In the genomic region with DNA sequence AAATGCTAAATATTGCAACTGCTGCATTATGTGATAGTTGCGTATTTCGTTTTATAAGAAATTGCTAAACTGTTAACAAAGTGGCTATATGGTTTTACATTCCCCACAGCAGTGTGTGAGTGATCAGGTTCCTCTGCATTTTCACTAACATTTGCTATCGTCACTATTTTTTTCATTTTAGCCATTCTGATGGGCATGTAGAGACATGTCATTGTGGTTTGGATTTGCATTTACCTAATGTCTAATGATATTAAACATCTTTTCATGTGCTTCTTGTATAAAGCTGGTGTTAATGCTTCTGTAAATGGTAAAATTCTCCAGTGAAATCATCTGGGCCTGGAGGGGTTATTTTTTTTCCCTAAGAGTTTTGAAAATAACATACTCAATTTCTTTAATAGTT, we compare ENCODE assay signal across 17 cellular contexts.
A peak's percentile ranks its signal among the peaks of the same experiment; 100 is the strongest.
DNase-seq lines count a peak whose midpoint lies in the region; ATAC-seq, FAIRE-seq and TF ChIP-seq lines count a peak whose summit lies in the region.
"Had no signal": no experiment of that assay in that cellular context is flagged by ENCODE, and none has a peak within 500 bp of the region (broad histone marks: within the 10 kb centered on the region; RNA-seq: fewer than 3 reads in every experiment).

No MANE protein-coding gene starts in this region.

- no peak for ATAC-seq in PC-3
- ATAC-seq in GM18858 (IDR thresholded peaks at IDR 0.05; ENCODE audit: unreplicated experiment), result no peak
- ATAC-seq: Right ventricle myocardium inferior had no signal

- no peaks in the 10 kb centered on the region for H3F3A ChIP-seq in PC-3 (ENCODE audit: low read length, unreplicated experiment)

- no peaks in the 10 kb centered on the region for H3K27me3 Mint-ChIP-seq in activated T-helper 2 cell treated with anti-CD3 and anti-CD28 coated beads, Interferon-gamma antibody, Interleukin-2, Interleukin-4, amounts not matched to agents 10 μg/mL and 5 μg/mL and 100 μg/mL, durations not matched to agents 14 hours and 24 hours and 36 hours (ENCODE audit: low read depth)
- H3K27me3 Mint-ChIP-seq: CD4-positive, CD25-positive, alpha-beta regulatory T cell had no signal

- peaks cover 2% of the 10 kb centered on the region for H3K4me1 Mint-ChIP-seq in activated T-helper 2 cell treated with anti-CD3 and anti-CD28 coated beads, Interferon-gamma antibody, Interleukin-2, Interleukin-4, amounts not matched to agents 10 μg/mL and 5 μg/mL and 100 μg/mL, durations not matched to agents 14 hours and 24 hours and 36 hours (ENCODE audit: low read depth)

- H3K27me3 ChIP-seq in HUES48 (ENCODE audit: control insufficient read depth, insufficient read depth, low read length) (no peaks in the 10 kb centered on the region), mammary epithelial cell (ENCODE audit: insufficient read depth, low read length) (no peaks in the 10 kb centered on the region), PC-3 (ENCODE audit: low read length) (no peaks in the 10 kb centered on the region)

- H2AFZ ChIP-seq in mammary epithelial cell (ENCODE audit: low read depth, low read length) (no peak overlapping the region), PC-3 (ENCODE audit: low read length) (no peak overlapping the region)
- H2AFZ ChIP-seq: PC-9 had no signal

- CTCF ChIA-PET in mammary epithelial cell (lab: Charles Lee; ENCODE audit: low non-redundant PET) (no interaction called here), PC-3 (lab: Charles Lee) (no interaction called here)

- POLR2A ChIA-PET in PC-3 (lab: Charles Lee; ENCODE audit: unreplicated experiment), result no interaction called here

- no peaks in the 10 kb centered on the region for H3K9me3 ChIP-seq in HUES48 (ENCODE audit: control insufficient read depth, insufficient read depth, low read length)
- no peaks in the 10 kb centered on the region for H3K9me3 ChIP-seq in mammary epithelial cell (replicated peaks; ENCODE audit: insufficient read depth, low read length)
- H3K9me3 ChIP-seq in PC-3 (ENCODE audit: low read length), result no peaks in the 10 kb centered on the region

- H3K36me3 ChIP-seq in HUES48 (ENCODE audit: control insufficient read depth, insufficient read depth, low read length) (peaks cover 37% of the 10 kb centered on the region), mammary epithelial cell (ENCODE audit: insufficient read depth, low read length) (peaks cover 2% of the 10 kb centered on the region), PC-3 (ENCODE audit: low read depth, low read length) (peaks cover 19% of the 10 kb centered on the region)

- FAIRE-seq in D721Med (lab: Jason Lieb, UNC), result peak; percentile 6

- H3K79me2 ChIP-seq in mammary epithelial cell (ENCODE audit: insufficient read depth, low read length) (peaks cover 2% of the 10 kb centered on the region), PC-3 (ENCODE audit: low read length) (no peaks in the 10 kb centered on the region)

- H3K4me1 ChIP-seq in HUES48 (ENCODE audit: control insufficient read depth, insufficient read depth, low read length) (peaks cover 15% of the 10 kb centered on the region), mammary epithelial cell (ENCODE audit: insufficient read depth, low read length) (peaks cover 5% of the 10 kb centered on the region), PC-3 (ENCODE audit: insufficient read depth, low read length) (no peaks in the 10 kb centered on the region)

- H3K4me2 ChIP-seq in mammary epithelial cell (ENCODE audit: insufficient read depth, low read depth, low read length) (no peak overlapping the region), PC-3 (ENCODE audit: low read length) (no peak overlapping the region)
- H3K4me2 ChIP-seq: PC-9 had no signal

- no peak overlapping the region for H3K4me3 Mint-ChIP-seq in activated T-helper 2 cell treated with anti-CD3 and anti-CD28 coated beads, Interferon-gamma antibody, Interleukin-2, Interleukin-4, amounts not matched to agents 10 μg/mL and 5 μg/mL and 100 μg/mL, durations not matched to agents 14 hours and 24 hours and 36 hours (ENCODE audit: low read depth)

- 67% methylated on average over 3 of the region's 3 CpGs for WGBS in mammary epithelial cell (ENCODE audit: low coverage, missing lambda C conversion rate)

- H3K4me3 ChIP-seq in HUES48 (ENCODE audit: low read depth, low read length) (no peak overlapping the region), mammary epithelial cell (replicated peaks in 1 of 3; ENCODE audit: insufficient read depth in 1 of 3, low read depth in 2 of 3, low read length in 3 of 3) (no peak overlapping the region), PC-3 (ENCODE audit: low read length) (no peak overlapping the region)
- H3K4me3 ChIP-seq: PC-9, SK-N-MC had no signal

- dilution Hi-C loops in mammary epithelial cell (cut with HindIII; ENCODE audit: low sequenced_read_pairs), result no loop called here

- intact Hi-C loops in mammary epithelial cell (cut with micrococcal nuclease), result no loop called here
- intact Hi-C loops in activated T-helper 2 cell treated with anti-CD3 and anti-CD28 coated beads, Interferon-gamma antibody, Interleukin-2, Interleukin-4, amounts not matched to agents 10 μg/mL and 5 μg/mL and 100 μg/mL, durations not matched to agents 14 hours and 24 hours and 36 hours (cut with micrococcal nuclease), result no loop called here
- intact Hi-C loops in PC-3 (cut with micrococcal nuclease), result no loop called here

- no peaks in the 10 kb centered on the region for H4K20me1 ChIP-seq in mammary epithelial cell (ENCODE audit: insufficient read depth, low read length)
- no peaks in the 10 kb centered on the region for H4K20me1 ChIP-seq in PC-3 (ENCODE audit: low read length)

- H3K9me3 Mint-ChIP-seq in activated T-helper 2 cell treated with anti-CD3 and anti-CD28 coated beads, Interferon-gamma antibody, Interleukin-2, Interleukin-4, amounts not matched to agents 10 μg/mL and 5 μg/mL and 100 μg/mL, durations not matched to agents 14 hours and 24 hours and 36 hours, result peaks cover 27% of the 10 kb centered on the region

- H3K27ac Mint-ChIP-seq in activated T-helper 2 cell treated with anti-CD3 and anti-CD28 coated beads, Interferon-gamma antibody, Interleukin-2, Interleukin-4, amounts not matched to agents 10 μg/mL and 5 μg/mL and 100 μg/mL, durations not matched to agents 14 hours and 24 hours and 36 hours, result no peak overlapping the region
- H3K27ac Mint-ChIP-seq: CD4-positive, CD25-positive, alpha-beta regulatory T cell had no signal

- in situ Hi-C loops in mammary epithelial cell (cut with MboI; ENCODE audit: low sequenced_read_pairs in 2 of 2), result no loop called here

- BruUV-seq in mammary epithelial cell (replicated peaks; lab: Mats Ljungman, UMichigan), result no TSS peak
- BruUV-seq in PC-3 (replicated peaks; lab: Mats Ljungman, UMichigan), result no TSS peak

- TF ChIP-seq CTCF in D721Med (IDR thresholded peaks at IDR 0.05; ENCODE audit: insufficient read depth, missing control alignments) (no peak), mammary epithelial cell (conservative IDR thresholded peaks at IDR 0.05 in 1 of 2, IDR thresholded peaks at IDR 0.05 in 1 of 2; ENCODE audit: extremely low read depth in 1 of 2, insufficient read depth in 1 of 2, low read depth in 1 of 2, low read length in 2 of 2) (no peak), PC-3 (conservative IDR thresholded peaks at IDR 0.05; ENCODE audit: low read depth, low read length) (no peak)

- peaks cover 88% of the 10 kb centered on the region for H3K36me3 Mint-ChIP-seq in activated T-helper 2 cell treated with anti-CD3 and anti-CD28 coated beads, Interferon-gamma antibody, Interleukin-2, Interleukin-4, amounts not matched to agents 10 μg/mL and 5 μg/mL and 100 μg/mL, durations not matched to agents 14 hours and 24 hours and 36 hours (ENCODE audit: low read depth)

- no peaks in the 10 kb centered on the region for H3K9me2 ChIP-seq in PC-3 (replicated peaks; ENCODE audit: low read length)

- H3K27ac ChIP-seq in HUES48 (ENCODE audit: low read depth, low read length), result peak overlapping the region; percentile 34
- no peak overlapping the region for H3K27ac ChIP-seq in mammary epithelial cell (ENCODE audit: insufficient read depth, low read depth, low read length)
- H3K27ac ChIP-seq in PC-3 (ENCODE audit: low read length), result no peak overlapping the region
- H3K27ac ChIP-seq: PC-9, SK-N-MC had no signal

- DNase-seq in D721Med (ENCODE audit: insufficient read length, low spot score) (no peak), NCI-H2171 treated with DMSO at 0.1 percent for 48 hours (lab: John Stamatoyannopoulos, UW) (peak; percentile 8), mammary epithelial cell (peak; percentile 66), SW 1271 (lab: John Stamatoyannopoulos, UW) (no peak), PC-3 (no peak)
- DNase-seq in activated T-helper 2 cell treated with anti-CD3 and anti-CD28 coated beads, Interferon-gamma antibody, Interleukin-2, Interleukin-4, amounts not matched to agents 10 μg/mL and 5 μg/mL and 100 μg/mL, durations not matched to agents 14 hours and 24 hours and 36 hours (ENCODE audit: low spot score), result no peak
- DNase-seq: ACHN; CD4-positive, CD25-positive, alpha-beta regulatory T cell; H7; NCI-H187 treated with DMSO at 0.1 percent for 48 hours; NCI-H2227 treated with DMSO at 0.1 percent for 48 hours; NCI-H524 treated with DMSO at 0.1 percent for 48 hours; PC-9 had no signal

- no peak overlapping the region for H3K9ac ChIP-seq in HUES48 (ENCODE audit: low read depth, low read length)
- H3K9ac ChIP-seq in mammary epithelial cell (ENCODE audit: insufficient read depth, low read length), result no peak overlapping the region
- H3K9ac ChIP-seq in PC-3 (ENCODE audit: low read length), result no peak overlapping the region

Comparison
In these comparisons a context has a peak if more than half of its experiments do, and no peak if none do; other contexts are left out.
1. DNase-seq: peak in NCI-H2171 treated with DMSO at 0.1 percent for 48 hours (single experiment) and mammary epithelial cell (single experiment); none in D721Med (single experiment), activated T-helper 2 cell treated with anti-CD3 and anti-CD28 coated beads, Interferon-gamma antibody, Interleukin-2, Interleukin-4, amounts not matched to agents 10 μg/mL and 5 μg/mL and 100 μg/mL, durations not matched to agents 14 hours and 24 hours and 36 hours (single experiment), SW 1271 (0 of 2) and PC-3 (single experiment).